ENCODE assay signal across 8 cellular contexts in the genomic region with DNA sequence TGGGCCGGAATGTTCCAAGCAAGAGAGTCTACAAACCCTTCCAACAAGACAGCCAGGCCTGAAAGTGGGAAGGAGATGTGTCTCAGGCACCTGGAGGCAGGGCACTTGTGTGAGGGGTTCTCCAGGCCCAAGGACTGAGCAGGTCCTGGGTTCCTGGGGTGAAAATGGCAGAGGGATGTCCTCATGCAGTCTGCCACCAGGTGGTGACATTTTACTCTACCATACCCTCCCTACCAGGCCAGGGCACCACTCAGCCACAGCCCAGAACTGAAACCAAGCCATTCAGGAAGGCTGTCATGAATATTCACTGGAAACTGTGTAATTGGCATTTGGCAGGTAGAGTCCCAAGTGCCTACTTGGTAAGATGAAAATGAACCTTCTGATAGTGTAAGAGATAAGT.
DNase-seq lines count a peak whose midpoint lies in the region; ATAC-seq and TF ChIP-seq lines count a peak whose summit lies in the region.

No MANE protein-coding gene starts in this region.

- H3K4me1 ChIP-seq in DOHH2 (ENCODE audit: control insufficient read depth, low read length) (no peaks in the 10 kb centered on the region), ascending aorta (peaks cover 0 to 14% of the 10 kb centered on the region in 2 donors)

- no peak overlapping the region for H3K4me2 ChIP-seq in DOHH2 (ENCODE audit: low read length)

- peak; percentile 49 for DNase-seq in M059J (ENCODE audit: low read depth)
- peak; percentile 2 for DNase-seq in SHP77 treated with DMSO at 0.1 percent for 48 hours (lab: John Stamatoyannopoulos, UW)
- DNase-seq in ascending aorta (ENCODE audit: low spot score in 2 of 2), result no peak
- DNase-seq in iPS-NIHi7 (ENCODE audit: extremely low spot score), result peak; percentile 73
- DNase-seq in stimulated activated CD4-positive, alpha-beta T cell treated with anti-CD3 and anti-CD28 coated beads, Interleukin-2, amount 100 ng/mL, for 4 hours (ENCODE audit: low read depth), result peak; percentile 13
- DNase-seq in epidermal melanocyte (ENCODE audit: insufficient read length, low spot score), result no peak

- TF ChIP-seq CTCF in DOHH2 (IDR thresholded peaks at IDR 0.05; ENCODE audit: low read depth, low read length, poor library complexity, severe bottlenecking), result peak; percentile 74
- peak; percentile 11 to 45 (median 14) for TF ChIP-seq CTCF in ascending aorta (IDR thresholded peaks at IDR 0.05)

- H3K79me2 ChIP-seq in DOHH2 (ENCODE audit: control insufficient read depth, low read length), result no peaks in the 10 kb centered on the region

- peak; percentile 83 for ATAC-seq in GM21786 (IDR thresholded peaks at IDR 0.05; ENCODE audit: unreplicated experiment)

- H3K9me2 ChIP-seq in DOHH2 (replicated peaks; ENCODE audit: control insufficient read depth, low read length), result no peaks in the 10 kb centered on the region

- no peak overlapping the region for H3K4me3 ChIP-seq in DOHH2 (ENCODE audit: low read length)
- H3K4me3 ChIP-seq in ascending aorta, result no peak overlapping the region

- H3K27ac ChIP-seq in DOHH2 (ENCODE audit: low read depth, low read length), result no peak overlapping the region
- no peak overlapping the region for H3K27ac ChIP-seq in ascending aorta

- H3K36me3 ChIP-seq in DOHH2 (ENCODE audit: control insufficient read depth, low read length) (no peaks in the 10 kb centered on the region), ascending aorta (no peaks in the 10 kb centered on the region)

- no peaks in the 10 kb centered on the region for H3K9me3 ChIP-seq in DOHH2 (ENCODE audit: control insufficient read depth, insufficient read depth, low read length)
- H3K9me3 ChIP-seq in ascending aorta, result no peaks in the 10 kb centered on the region

- H3F3A ChIP-seq in DOHH2 (ENCODE audit: control insufficient read depth, insufficient read depth), result no peaks in the 10 kb centered on the region

- peaks cover 15% of the 10 kb centered on the region for H3K27me3 ChIP-seq in DOHH2 (ENCODE audit: control insufficient read depth, low read length)
- no peaks in the 10 kb centered on the region for H3K27me3 ChIP-seq in ascending aorta

- H4K20me1 ChIP-seq in DOHH2 (ENCODE audit: control insufficient read depth, insufficient read depth, low read depth, low read length), result no peaks in the 10 kb centered on the region

- intact Hi-C loops in ascending aorta (cut with DNase I), result loop anchor here (5.0 kb wide), 1 partner anchor 188 kb away; a partner anchor contains a TSS

Comparison
In these comparisons a context has a peak if more than half of its experiments do, and no peak if none do; other contexts are left out.
1. DNase-seq: peak in M059J (single experiment), SHP77 treated with DMSO at 0.1 percent for 48 hours (single experiment), iPS-NIHi7 (single experiment) and stimulated activated CD4-positive, alpha-beta T cell treated with anti-CD3 and anti-CD28 coated beads, Interleukin-2, amount 100 ng/mL, for 4 hours (single experiment); none in ascending aorta (0 of 2) and epidermal melanocyte (single experiment).